In the genomic region with DNA sequence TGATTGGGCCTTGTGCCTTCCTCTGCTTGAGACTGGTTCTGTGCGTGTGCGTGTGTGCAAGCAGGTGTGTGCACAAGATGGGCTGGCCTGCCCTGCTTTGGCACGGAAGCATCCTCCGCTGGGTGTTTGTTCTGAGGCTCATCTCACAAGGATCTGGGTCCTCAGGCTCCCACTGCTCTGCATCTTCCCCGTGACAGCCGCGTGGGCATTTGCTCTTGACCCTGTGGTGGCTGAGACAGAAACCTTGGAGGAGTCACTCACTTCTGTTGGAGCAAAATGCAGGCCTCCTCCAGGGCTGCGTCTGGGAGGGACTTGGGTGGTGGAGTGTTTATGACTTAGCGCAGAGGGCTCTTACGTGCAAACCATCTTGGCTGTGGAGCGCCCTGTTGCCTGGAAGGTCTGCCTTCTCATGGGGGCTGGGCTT, we compare ENCODE assay signal across 10 cellular contexts.
DNase-seq lines count a peak whose midpoint lies in the region; TF ChIP-seq lines count a peak whose summit lies in the region.
"Had no signal": no experiment of that assay in that cellular context is flagged by ENCODE, and none has a peak within 500 bp of the region (broad histone marks: within the 10 kb centered on the region; RNA-seq: fewer than 3 reads in every experiment).

No MANE protein-coding gene starts in this region.

- peaks cover 0 to 20% (median 8%) of the 10 kb centered on the region in 4 donors for H3K4me1 ChIP-seq in tibial nerve

- no peaks in the 10 kb centered on the region for H3K9me3 Mint-ChIP-seq in activated CD4-positive, alpha-beta T cell treated with anti-CD3 and anti-CD28 coated beads, Interleukin-2, amount 10 ng/mL, durations not matched to agents 24 days and 14 days
- peaks cover 2% of the 10 kb centered on the region for H3K9me3 Mint-ChIP-seq in glutamatergic neuron (ENCODE audit: unreplicated experiment)

- peaks cover 24% of the 10 kb centered on the region for H3K36me3 Mint-ChIP-seq in activated CD4-positive, alpha-beta T cell treated with anti-CD3 and anti-CD28 coated beads, Interleukin-2, amount 10 ng/mL, durations not matched to agents 24 days and 14 days (ENCODE audit: low read depth)
- no peaks in the 10 kb centered on the region for H3K36me3 Mint-ChIP-seq in glutamatergic neuron (ENCODE audit: unreplicated experiment)

- POLR2A ChIA-PET in HEK293T (lab: Yijun Ruan, JAX): no interaction called here

- H3K27ac Mint-ChIP-seq in activated CD4-positive, alpha-beta T cell treated with anti-CD3 and anti-CD28 coated beads, Interleukin-2, amount 10 ng/mL, durations not matched to agents 24 days and 14 days: peak overlapping the region; percentile 89
- no peak overlapping the region for H3K27ac Mint-ChIP-seq in glutamatergic neuron (ENCODE audit: unreplicated experiment)

- TF ChIP-seq CTCF in glutamatergic neuron (IDR thresholded peaks at IDR 0.05; ENCODE audit: partially characterized antibody, unreplicated experiment) (no peak), tibial nerve (IDR thresholded peaks at IDR 0.05) (no peak)

- peaks cover 68% of the 10 kb centered on the region for H3K4me1 Mint-ChIP-seq in activated CD4-positive, alpha-beta T cell treated with anti-CD3 and anti-CD28 coated beads, Interleukin-2, amount 10 ng/mL, durations not matched to agents 24 days and 14 days
- H3K4me1 Mint-ChIP-seq in glutamatergic neuron (ENCODE audit: low read depth, unreplicated experiment): peaks cover 13% of the 10 kb centered on the region

- H3K4me3 Mint-ChIP-seq in activated CD4-positive, alpha-beta T cell treated with anti-CD3 and anti-CD28 coated beads, Interleukin-2, amount 10 ng/mL, durations not matched to agents 24 days and 14 days: peak overlapping the region; percentile 68
- no peak overlapping the region for H3K4me3 Mint-ChIP-seq in glutamatergic neuron (ENCODE audit: unreplicated experiment)

- H3K36me3 ChIP-seq in tibial nerve: no peaks in the 10 kb centered on the region
- H3K36me3 ChIP-seq: HAP-1 had no signal

- H3K27me3 ChIP-seq in tibial nerve: no peaks in the 10 kb centered on the region

- no peaks in the 10 kb centered on the region for H3K9me3 ChIP-seq in tibial nerve
- H3K9me3 ChIP-seq: HAP-1 had no signal

- CTCF ChIA-PET in HEK293T (lab: Yijun Ruan, JAX): no interaction called here

- intact Hi-C loops in activated CD4-positive, alpha-beta T cell treated with anti-CD3 and anti-CD28 coated beads, Interleukin-2, amount 10 ng/mL, durations not matched to agents 24 days and 14 days (cut with micrococcal nuclease): loop anchor here (2.0 kb wide), 1 partner anchor 15 kb away; no protein-coding TSS in a partner anchor

- WGBS in tibial nerve, 2 donors: 63 to 76% methylated on average over 11 of the region's 11 CpGs

- DNase-seq in GM03348 (ENCODE audit: low spot score) (peak; percentile 69), fibroblast of gingiva (ENCODE audit: low read depth) (peak; percentile 54), skeletal muscle cell (ENCODE audit: low read depth) (peak; percentile 48), HEK293T (ENCODE audit: extremely low spot score) (no peak), glutamatergic neuron (no peak), NCI-H748 (lab: John Stamatoyannopoulos, UW; ENCODE audit: unreplicated experiment) (no peak), tibial nerve (ENCODE audit: low spot score in 2 of 2) (no peak)
- peak; percentile 84 for DNase-seq in activated CD4-positive, alpha-beta T cell treated with anti-CD3 and anti-CD28 coated beads, Interleukin-2, amount 10 ng/mL, durations not matched to agents 24 days and 14 days
- DNase-seq: NCI-H1048 had no signal

- TF ChIP-seq POLR2A in tibial nerve (IDR thresholded peaks at IDR 0.05): no peak

- H3K27me3 Mint-ChIP-seq in activated CD4-positive, alpha-beta T cell treated with anti-CD3 and anti-CD28 coated beads, Interleukin-2, amount 10 ng/mL, durations not matched to agents 24 days and 14 days: no peaks in the 10 kb centered on the region
- peaks cover 5% of the 10 kb centered on the region for H3K27me3 Mint-ChIP-seq in glutamatergic neuron (ENCODE audit: unreplicated experiment)

- no peak overlapping the region for H3K4me3 ChIP-seq in skeletal muscle cell (ENCODE audit: low read depth, low read length)
- no peak overlapping the region for H3K4me3 ChIP-seq in tibial nerve
- H3K4me3 ChIP-seq: HAP-1 had no signal

- TF ChIP-seq EP300 in tibial nerve (IDR thresholded peaks at IDR 0.05): no peak

- H3K27ac ChIP-seq in tibial nerve: no peak overlapping the region

TF ChIP-seq in HEK293T, 16 proteins besides CTCF, POLR2A, EP300 and RAD21:
- no peak for TF ChIP-seq FOXM1 (IDR thresholded peaks at IDR 0.05; ENCODE audit: borderline replicate concordance)
- TF ChIP-seq SP1 (IDR thresholded peaks at IDR 0.05): no peak
- TF ChIP-seq, protein P1, sequence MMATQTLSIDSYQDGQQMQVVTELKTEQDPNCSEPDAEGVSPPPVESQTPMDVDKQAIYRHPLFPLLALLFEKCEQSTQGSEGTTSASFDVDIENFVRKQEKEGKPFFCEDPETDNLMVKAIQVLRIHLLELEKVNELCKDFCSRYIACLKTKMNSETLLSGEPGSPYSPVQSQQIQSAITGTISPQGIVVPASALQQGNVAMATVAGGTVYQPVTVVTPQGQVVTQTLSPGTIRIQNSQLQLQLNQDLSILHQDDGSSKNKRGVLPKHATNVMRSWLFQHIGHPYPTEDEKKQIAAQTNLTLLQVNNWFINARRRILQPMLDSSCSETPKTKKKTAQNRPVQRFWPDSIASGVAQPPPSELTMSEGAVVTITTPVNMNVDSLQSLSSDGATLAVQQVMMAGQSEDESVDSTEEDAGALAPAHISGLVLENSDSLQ (IDR thresholded peaks at IDR 0.05): no peak
- no peak for TF ChIP-seq FOXA1 (IDR thresholded peaks at IDR 0.05)
- TF ChIP-seq ZNF384 (IDR thresholded peaks at IDR 0.05): no peak
- no peak for TF ChIP-seq BHLHE40 (IDR thresholded peaks at IDR 0.05; ENCODE audit: borderline replicate concordance)
- no peak for TF ChIP-seq ARNT (IDR thresholded peaks at IDR 0.05)
- TF ChIP-seq NFRKB (IDR thresholded peaks at IDR 0.05): no peak
- TF ChIP-seq SUZ12 (IDR thresholded peaks at IDR 0.05): no peak
- no peak for TF ChIP-seq CTBP1 (IDR thresholded peaks at IDR 0.05; ENCODE audit: borderline replicate concordance)
- no peak for TF ChIP-seq TARDBP (IDR thresholded peaks at IDR 0.05)
- no peak for TF ChIP-seq HDGF (IDR thresholded peaks at IDR 0.05; ENCODE audit: borderline replicate concordance)
- no peak for TF ChIP-seq LEF1 (IDR thresholded peaks at IDR 0.05; ENCODE audit: borderline replicate concordance)
- no peak for TF ChIP-seq ELF4 (IDR thresholded peaks at IDR 0.05)
- TF ChIP-seq FOXK2 (IDR thresholded peaks at IDR 0.05): no peak
- TF ChIP-seq L3MBTL2 (conservative IDR thresholded peaks at IDR 0.05): no peak

Comparison
In these comparisons a context has a peak if more than half of its experiments do, and no peak if none do; other contexts are left out.
1. DNase-seq: peak in GM03348 (single experiment), activated CD4-positive, alpha-beta T cell treated with anti-CD3 and anti-CD28 coated beads, Interleukin-2, amount 10 ng/mL, durations not matched to agents 24 days and 14 days (single experiment), fibroblast of gingiva (single experiment) and skeletal muscle cell (single experiment); none in HEK293T (single experiment), glutamatergic neuron (single experiment), NCI-H748 (single experiment) and tibial nerve (0 of 2).